ENCODE assay signal across 21 cellular contexts in the genomic region with DNA sequence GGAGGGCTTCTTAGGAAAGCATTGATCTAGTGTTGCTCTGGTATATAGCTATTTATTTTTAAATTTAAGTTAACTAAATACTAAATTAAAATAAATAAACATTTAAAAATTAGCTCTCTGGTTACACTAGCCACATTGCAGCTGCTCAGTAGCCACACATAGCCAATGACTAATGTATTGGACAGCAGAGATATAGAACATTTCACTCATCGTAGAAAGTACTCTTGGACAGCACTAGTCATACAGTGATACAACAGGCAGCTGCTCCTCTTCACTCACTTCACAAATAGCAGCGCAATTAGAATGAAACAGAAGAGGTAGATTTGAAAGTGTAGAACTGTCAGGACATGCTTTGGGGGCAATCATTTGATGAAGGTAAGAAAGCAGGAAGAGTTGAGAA.
DNase-seq lines count a peak whose midpoint lies in the region; ATAC-seq and TF ChIP-seq lines count a peak whose summit lies in the region.
"Had no signal": no experiment of that assay in that cellular context is flagged by ENCODE, and none has a peak within 500 bp of the region (broad histone marks: within the 10 kb centered on the region; RNA-seq: fewer than 3 reads in every experiment).

No MANE protein-coding gene starts in this region.

- TF ChIP-seq POLR2A in esophagus muscularis mucosa (IDR thresholded peaks at IDR 0.05; ENCODE audit: low read depth) (no peak), uterus (IDR thresholded peaks at IDR 0.05) (no peak)

- H3K27ac ChIP-seq in esophagus muscularis mucosa (replicated peaks in 1 of 4) (peak overlapping the region in 3 of 4 donors; percentile 17 to 74 (median 30)), uterus (peak overlapping the region; percentile 4 to 40)
- H3K27ac ChIP-seq: SK-N-MC had no signal

- 69% methylated on average over 2 of the region's 2 CpGs for WGBS in esophagus muscularis mucosa

- peaks cover 64% of the 10 kb centered on the region for H3K36me3 Mint-ChIP-seq in mesothelial cell of epicardium
- H3K36me3 Mint-ChIP-seq: CD4-positive, CD25-positive, alpha-beta regulatory T cell had no signal

- H3K4me3 ChIP-seq in esophagus muscularis mucosa: no peak overlapping the region
- no peak overlapping the region for H3K4me3 ChIP-seq in uterus
- H3K4me3 ChIP-seq: K562, SK-N-MC had no signal

- H3K9me3 ChIP-seq in esophagus muscularis mucosa: no peaks in the 10 kb centered on the region
- no peaks in the 10 kb centered on the region for H3K9me3 ChIP-seq in uterus
- H3K9me3 ChIP-seq: BE2C had no signal

- H3K9me3 Mint-ChIP-seq in mesothelial cell of epicardium: no peaks in the 10 kb centered on the region
- H3K9me3 Mint-ChIP-seq: H9 had no signal

- H3K27me3 ChIP-seq in esophagus muscularis mucosa (no peaks in the 10 kb centered on the region), uterus (no peaks in the 10 kb centered on the region)
- H3K27me3 ChIP-seq: BE2C had no signal

- peaks cover 29 to 75% (median 62%) of the 10 kb centered on the region in 4 donors for H3K4me1 ChIP-seq in esophagus muscularis mucosa
- H3K4me1 ChIP-seq in uterus: no peaks in the 10 kb centered on the region
- H3K4me1 ChIP-seq: BE2C had no signal

- H3K27ac Mint-ChIP-seq in mesothelial cell of epicardium: peak overlapping the region; percentile 18
- H3K27ac Mint-ChIP-seq: CD4-positive, CD25-positive, alpha-beta regulatory T cell; H9 had no signal

- TF ChIP-seq CTCF in esophagus muscularis mucosa (IDR thresholded peaks at IDR 0.05) (no peak), mesothelial cell of epicardium (IDR thresholded peaks at IDR 0.05; ENCODE audit: unreplicated experiment) (no peak), uterus (IDR thresholded peaks at IDR 0.05) (no peak)

- peaks cover 25% of the 10 kb centered on the region for H3K4me1 Mint-ChIP-seq in mesothelial cell of epicardium
- H3K4me1 Mint-ChIP-seq: CD4-positive, CD25-positive, alpha-beta regulatory T cell; H9 had no signal

- ATAC-seq in Right ventricle myocardium superior (ENCODE audit: poor library complexity): peak; percentile 27
- ATAC-seq in Right ventricle myocardium inferior: no peak
- ATAC-seq in GM21786 (IDR thresholded peaks at IDR 0.05; ENCODE audit: unreplicated experiment): no peak
- ATAC-seq: K562, Panc1 had no signal

- H3K36me3 ChIP-seq in esophagus muscularis mucosa (peaks cover 7 to 41% (median 25%) of the 10 kb centered on the region in 4 donors), uterus (no peaks in the 10 kb centered on the region)
- H3K36me3 ChIP-seq: BE2C had no signal

- intact Hi-C loops in Right ventricle myocardium superior (cut with DNase I): no loop called here
- intact Hi-C loops in Right ventricle myocardium inferior (cut with DNase I): no loop called here
- intact Hi-C loops in esophagus muscularis mucosa (cut with DNase I): no loop called here
- intact Hi-C loops in uterus (cut with DNase I; ENCODE audit: low total_unique reads): no loop called here

- DNase-seq in Right ventricle myocardium superior: no peak
- DNase-seq in Right ventricle myocardium inferior (ENCODE audit: missing footprints): no peak
- DNase-seq in esophagus muscularis mucosa (ENCODE audit: extremely low spot score): no peak
- DNase-seq in mesothelial cell of epicardium (ENCODE audit: low spot score in 2 of 2, unreplicated experiment in 2 of 2): no peak
- no peak for DNase-seq in uterus
- DNase-seq in effector CD8-positive, alpha-beta T cell (lab: John Stamatoyannopoulos, UW): no peak
- DNase-seq in AG08396 (ENCODE audit: low spot score): no peak
- DNase-seq: BE2C; CD4-positive, CD25-positive, alpha-beta regulatory T cell; COR-L47; DMS 273 treated with DMSO at 0.1 percent for 48 hours; DND-41; H9; NCI-H1105 treated with DMSO at 0.1 percent for 48 hours; NCI-H187 treated with DMSO at 0.1 percent for 48 hours; NCI-H2171; NCI-H526 had no signal

- no peak for TF ChIP-seq EP300 in esophagus muscularis mucosa (IDR thresholded peaks at IDR 0.05)

- H3K27me3 Mint-ChIP-seq in mesothelial cell of epicardium (ENCODE audit: low read depth): no peaks in the 10 kb centered on the region
- H3K27me3 Mint-ChIP-seq: CD4-positive, CD25-positive, alpha-beta regulatory T cell had no signal

- no peak overlapping the region for H3K4me3 Mint-ChIP-seq in mesothelial cell of epicardium
- H3K4me3 Mint-ChIP-seq: CD4-positive, CD25-positive, alpha-beta regulatory T cell; H9 had no signal
